Comparison of ENCODE assay signal across 14 cellular contexts in the genomic region with DNA sequence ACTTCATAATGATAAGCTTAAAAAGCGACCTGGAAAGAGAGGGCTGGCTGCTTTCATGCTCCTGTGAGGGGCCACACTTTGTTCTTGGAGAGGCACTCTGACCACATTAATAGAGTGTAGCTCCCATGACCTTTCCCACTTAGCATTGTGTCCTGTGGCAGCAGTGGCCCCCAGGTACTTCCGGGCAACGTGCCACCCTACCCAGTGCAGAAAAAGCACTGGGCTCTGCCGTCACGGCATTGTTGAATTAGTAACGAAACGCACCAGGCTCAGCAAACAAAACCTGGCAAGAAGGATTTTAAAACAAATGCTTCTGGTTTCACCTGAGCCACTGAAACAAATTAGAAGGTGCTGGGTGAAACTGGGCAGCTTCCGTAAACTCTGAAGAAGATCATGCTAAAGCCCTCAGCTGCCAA. TPM values are rescaled to one million over a fixed set of nuclear protein-coding genes. Genes with fewer than 3 reads are reported as not detected.
DNase-seq lines count a peak whose midpoint lies in the region; ATAC-seq, FAIRE-seq and TF ChIP-seq lines count a peak whose summit lies in the region.
"Had no signal": no experiment of that assay in that cellular context is flagged by ENCODE, and none has a peak within 500 bp of the region (broad histone marks: within the 10 kb centered on the region; RNA-seq: fewer than 3 reads in every experiment).

No MANE protein-coding gene starts in this region.

- no peaks in the 10 kb centered on the region for H3K4me1 Mint-ChIP-seq in HFFc6 (ENCODE audit: low read depth)
- H3K4me1 Mint-ChIP-seq: stimulated activated effector memory CD8-positive, alpha-beta T cell treated with anti-CD3 and anti-CD28 coated beads, Interleukin-12 subunit alpha, Interleukin-12 subunit beta, amount 100 ng/mL, for 72 hours; T-cell had no signal

- no peak overlapping the region for H3K4me2 ChIP-seq in endothelial cell of umbilical vein (ENCODE audit: insufficient read depth, low read length)
- H3K4me2 ChIP-seq in osteoblast (ENCODE audit: insufficient read depth, low read length): no peak overlapping the region

- no peaks in the 10 kb centered on the region for H3K36me3 ChIP-seq in endothelial cell of umbilical vein (ENCODE audit: control insufficient read depth in 2 of 2, extremely low read depth in 1 of 2, insufficient read depth in 2 of 2, low read length in 2 of 2)
- H3K36me3 ChIP-seq in lower lobe of right lung: no peaks in the 10 kb centered on the region
- H3K36me3 ChIP-seq in osteoblast (ENCODE audit: insufficient read depth, low read length): no peaks in the 10 kb centered on the region
- H3K36me3 ChIP-seq: HAP-1 had no signal

- no TSS peak for BruUV-seq in endothelial cell of umbilical vein (replicated peaks; lab: Mats Ljungman, UMichigan)

- no peaks in the 10 kb centered on the region for H3K9me3 ChIP-seq in endothelial cell of umbilical vein (replicated peaks; ENCODE audit: control insufficient read depth, insufficient read depth, low read length)
- H3K9me3 ChIP-seq in lower lobe of right lung: no peaks in the 10 kb centered on the region
- no peaks in the 10 kb centered on the region for H3K9me3 ChIP-seq in osteoblast (ENCODE audit: low read depth, low read length)
- H3K9me3 ChIP-seq: HAP-1 had no signal

- H4K20me1 ChIP-seq in endothelial cell of umbilical vein (replicated peaks; ENCODE audit: control insufficient read depth, extremely low read depth, insufficient read depth, low read length): no peaks in the 10 kb centered on the region
- H4K20me1 ChIP-seq in osteoblast (ENCODE audit: insufficient read depth, low read length): no peaks in the 10 kb centered on the region

- H3K27ac ChIP-seq in endothelial cell of umbilical vein (ENCODE audit: insufficient read depth, low read depth, low read length): no peak overlapping the region
- peak overlapping the region; percentile 57 for H3K27ac ChIP-seq in lower lobe of right lung
- H3K27ac ChIP-seq in osteoblast (ENCODE audit: low read depth, low read length): no peak overlapping the region

- intact Hi-C loops in endothelial cell of umbilical vein (cut with micrococcal nuclease) (no loop called here), lower lobe of right lung (cut with DNase I) (no loop called here)

- H3K4me3 ChIP-seq in endothelial cell of umbilical vein (replicated peaks in 1 of 3; ENCODE audit: insufficient read depth in 1 of 3, low read depth in 1 of 3, low read length in 3 of 3) (no peak overlapping the region), lower lobe of right lung (no peak overlapping the region), osteoblast (ENCODE audit: insufficient read depth, low read length) (no peak overlapping the region)
- H3K4me3 ChIP-seq: HAP-1 had no signal

- dilution Hi-C loops in endothelial cell of umbilical vein (cut with MboI; ENCODE audit: extremely low pct_ligation_motif_present, low sequenced_read_pairs): no loop called here

- CTCF ChIA-PET in endothelial cell of umbilical vein (lab: Charles Lee): interaction anchor here (0.9 to 1.5 kb wide), 3 partner anchors 9 to 221 kb away, joined by 3 read pairs; no protein-coding TSS in a partner anchor

- no peaks in the 10 kb centered on the region for H3K9me3 Mint-ChIP-seq in HFFc6
- H3K9me3 Mint-ChIP-seq: stimulated activated effector memory CD8-positive, alpha-beta T cell treated with anti-CD3 and anti-CD28 coated beads, Interleukin-12 subunit alpha, Interleukin-12 subunit beta, amount 100 ng/mL, for 72 hours had no signal

- H3K4me1 ChIP-seq in endothelial cell of umbilical vein (ENCODE audit: control insufficient read depth, extremely low read depth, insufficient read depth, low read length) (peaks cover under 1% of the 10 kb centered on the region), lower lobe of right lung (no peaks in the 10 kb centered on the region), osteoblast (ENCODE audit: insufficient read depth, low read length) (no peaks in the 10 kb centered on the region)
- H3K4me1 ChIP-seq: HAP-1 had no signal

- peak; percentile 91 to 96 for ATAC-seq in lower lobe of right lung
- ATAC-seq: stimulated activated effector memory CD8-positive, alpha-beta T cell treated with anti-CD3 and anti-CD28 coated beads, Interleukin-12 subunit alpha, Interleukin-12 subunit beta, amount 100 ng/mL, for 72 hours; T-cell had no signal

- TF ChIP-seq CTCF in endothelial cell of umbilical vein (IDR thresholded peaks at IDR 0.05; ENCODE audit: extremely low read depth in 1 of 2, insufficient read depth in 1 of 2, low read depth in 1 of 2, low read length in 2 of 2) (no peak), lower lobe of right lung (IDR thresholded peaks at IDR 0.05) (no peak), osteoblast (IDR thresholded peaks at IDR 0.05; ENCODE audit: extremely low read depth, low read depth, low read length) (no peak), HFFc6 (IDR thresholded peaks at IDR 0.05) (no peak)

- H2AFZ ChIP-seq in endothelial cell of umbilical vein (ENCODE audit: low read depth, low read length) (peak overlapping the region; percentile 6), osteoblast (ENCODE audit: low read length) (no peak overlapping the region)

- no peaks in the 10 kb centered on the region for H3K36me3 Mint-ChIP-seq in HFFc6 (ENCODE audit: low read depth)
- H3K36me3 Mint-ChIP-seq: stimulated activated effector memory CD8-positive, alpha-beta T cell treated with anti-CD3 and anti-CD28 coated beads, Interleukin-12 subunit alpha, Interleukin-12 subunit beta, amount 100 ng/mL, for 72 hours; T-cell had no signal

- no peaks in the 10 kb centered on the region for H3K9me1 ChIP-seq in endothelial cell of umbilical vein (replicated peaks; ENCODE audit: control insufficient read depth, extremely low read depth, insufficient read depth, low read length)

- H3K9ac ChIP-seq in endothelial cell of umbilical vein (replicated peaks; ENCODE audit: extremely low read depth, insufficient read depth, low read length): no peak overlapping the region

- no peak overlapping the region for H3K4me3 Mint-ChIP-seq in HFFc6
- H3K4me3 Mint-ChIP-seq: stimulated activated effector memory CD8-positive, alpha-beta T cell treated with anti-CD3 and anti-CD28 coated beads, Interleukin-12 subunit alpha, Interleukin-12 subunit beta, amount 100 ng/mL, for 72 hours; T-cell had no signal

- no peak for TF ChIP-seq POLR2A in endothelial cell of umbilical vein (IDR thresholded peaks at IDR 0.05; ENCODE audit: low read depth, low read length)

- POLR2A ChIA-PET in endothelial cell of umbilical vein (lab: Charles Lee): no interaction called here

- no peak for FAIRE-seq in endothelial cell of umbilical vein (lab: Jason Lieb, UNC)

- no peak overlapping the region for H3K27ac Mint-ChIP-seq in HFFc6
- H3K27ac Mint-ChIP-seq: stimulated activated effector memory CD8-positive, alpha-beta T cell treated with anti-CD3 and anti-CD28 coated beads, Interleukin-12 subunit alpha, Interleukin-12 subunit beta, amount 100 ng/mL, for 72 hours; T-cell had no signal

- DNase-seq in COLO668 (lab: John Stamatoyannopoulos, UW; ENCODE audit: unreplicated experiment): peak; percentile 77
- DNase-seq in NCI-H2029 treated with DMSO at 0.1 percent for 48 hours (lab: John Stamatoyannopoulos, UW): peak; percentile 69
- DNase-seq in endothelial cell of umbilical vein (ENCODE audit: low read depth, low spot score): no peak
- DNase-seq in lower lobe of right lung: peak; percentile 84
- DNase-seq in SHP77 treated with DMSO at 0.1 percent for 48 hours (lab: John Stamatoyannopoulos, UW): no peak
- DNase-seq in osteoblast (ENCODE audit: insufficient read length, low spot score, missing footprints): no peak
- DNase-seq in HFFc6: no peak
- DNase-seq in LoVo (ENCODE audit: low spot score): no peak
- DNase-seq: activated CD4-positive, alpha-beta T cell treated with anti-CD3 and anti-CD28 coated beads for 4 hours; NCI-H1694; stimulated activated CD4-positive, alpha-beta T cell treated with anti-CD3 and anti-CD28 coated beads, Interleukin-1b, Interleukin-23, amount 100 ng/mL, for 48 hours; T-cell had no signal

- H3K79me2 ChIP-seq in endothelial cell of umbilical vein (ENCODE audit: control insufficient read depth, insufficient read depth, low read length) (no peaks in the 10 kb centered on the region), osteoblast (ENCODE audit: insufficient read depth, low read length) (no peaks in the 10 kb centered on the region)

- H3K27me3 ChIP-seq in endothelial cell of umbilical vein (ENCODE audit: control insufficient read depth in 2 of 2, insufficient read depth in 2 of 2, low read length in 2 of 2) (no peaks in the 10 kb centered on the region), lower lobe of right lung (ENCODE audit: low read depth) (no peaks in the 10 kb centered on the region), osteoblast (ENCODE audit: insufficient read depth, low read length) (no peaks in the 10 kb centered on the region)

- H3K27me3 Mint-ChIP-seq in HFFc6 (ENCODE audit: insufficient read depth): peaks cover 12% of the 10 kb centered on the region

TF ChIP-seq in endothelial cell of umbilical vein, 7 proteins besides CTCF, POLR2A, EP300 and RAD21 (continues in another document):
- TF ChIP-seq JUN (IDR thresholded peaks at IDR 0.05; ENCODE audit: borderline replicate concordance, insufficient read depth, insufficient read length, low read depth): no peak
- TF ChIP-seq MYC (IDR thresholded peaks at IDR 0.05; ENCODE audit: low read depth, low read length): no peak
- no peak for TF ChIP-seq FOS (IDR thresholded peaks at IDR 0.05; ENCODE audit: borderline replicate concordance, insufficient read depth, low read length)
- no peak for TF ChIP-seq GATA2 (IDR thresholded peaks at IDR 0.05; ENCODE audit: insufficient read depth, insufficient read length, low read depth, low read length)
- no peak for TF ChIP-seq POLR2AphosphoS5 (IDR thresholded peaks at IDR 0.05; ENCODE audit: insufficient read depth, low read depth, low read length)
- TF ChIP-seq EZH2 (IDR thresholded peaks at IDR 0.05; ENCODE audit: borderline replicate concordance, low read depth, low read length, severe bottlenecking): no peak

RNA-seq across cellular contexts. Expression of gene SORBS2, which starts 5.4 kb away (rescaled TPM):
- total RNA-seq in endothelial cell of umbilical vein: 75.5 and 82.5 TPM in 2 replicates
- 69.8 and 105 TPM in 2 replicates for polyA plus RNA-seq in endothelial cell of umbilical vein
- polyA plus RNA-seq in endothelial cell of umbilical vein (2011; cell fraction: cytosol; rRNA removed): 65.4 and 67.5 TPM in 2 replicates
- polyA plus RNA-seq in endothelial cell of umbilical vein (2011; cell fraction: nucleus; rRNA removed): 108 and 127 TPM in 2 replicates
- polyA plus RNA-seq in endothelial cell of umbilical vein (2012): 19.4 and 34.9 TPM in 2 replicates
- polyA minus RNA-seq in endothelial cell of umbilical vein: 191 and 202 TPM in 2 replicates
- polyA minus RNA-seq in endothelial cell of umbilical vein (2011; cell fraction: cytosol; rRNA and poly(A)+ RNA removed): 6.6 TPM
- 313 and 457 TPM in 2 replicates for polyA minus RNA-seq in endothelial cell of umbilical vein (2011; cell fraction: nucleus; rRNA and poly(A)+ RNA removed)
- total RNA-seq in lower lobe of right lung: 49.3 TPM
- 50.7 and 85.0 TPM in 2 replicates for total RNA-seq in osteoblast
- total RNA-seq in HFFc6 (2021; fragmentation: NEBNext Ultra II Directional; extraction: Animal tissue kit (Norgen Biotek cat#: 25700)): 1 to 10 TPM in 2 of 6 experiments, under 1 TPM in 4; 0.48 to 3.6 (median 0.72) TPM

Comparison
In these comparisons a context has a peak if more than half of its experiments do, and no peak if none do; other contexts are left out.
1. DNase-seq: peak in COLO668 (single experiment), NCI-H2029 treated with DMSO at 0.1 percent for 48 hours (single experiment) and lower lobe of right lung (single experiment); none in endothelial cell of umbilical vein (single experiment), SHP77 treated with DMSO at 0.1 percent for 48 hours (single experiment), osteoblast (single experiment), HFFc6 (single experiment) and LoVo (single experiment).
2. RNA of gene SORBS2, which starts 5.4 kb away (total RNA-seq): 50.7 to 85.0 TPM in osteoblast, 75.5 to 82.5 TPM in endothelial cell of umbilical vein and 49.3 TPM in lower lobe of right lung (single experiment); 0.48 to 3.6 TPM in HFFc6; every median in the first group is over 10 times any median in the second.